ENCODE assay signal across 16 cellular contexts in the genomic region with DNA sequence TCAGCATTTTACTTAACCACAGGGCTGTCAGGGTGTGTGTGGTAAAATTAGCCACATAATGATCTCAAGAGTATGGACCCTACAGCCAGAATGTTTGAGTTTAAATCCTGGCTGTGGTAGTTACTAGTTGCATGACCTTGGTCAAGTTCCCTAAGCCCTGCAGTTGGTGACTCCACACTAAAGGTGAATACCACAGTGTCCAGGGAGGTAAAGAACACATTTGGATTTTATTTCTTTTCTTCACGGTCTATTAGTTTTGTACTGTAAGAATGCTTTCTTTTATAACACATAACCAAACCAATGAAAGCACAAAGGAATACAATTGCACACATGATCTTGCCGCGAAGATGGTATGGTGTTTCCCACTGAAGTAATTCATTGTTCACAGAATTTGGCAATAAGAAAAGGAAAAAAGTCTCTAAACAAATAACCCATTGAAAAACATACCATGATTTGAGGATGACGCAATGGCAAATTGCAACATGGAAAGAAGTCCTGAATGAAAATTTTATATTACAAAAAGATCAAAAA. TPM values are rescaled to one million over a fixed set of nuclear protein-coding genes. Genes with fewer than 3 reads are reported as not detected.
DNase-seq lines count a peak whose midpoint lies in the region; ATAC-seq and TF ChIP-seq lines count a peak whose summit lies in the region.
"Had no signal": no experiment of that assay in that cellular context is flagged by ENCODE, and none has a peak within 500 bp of the region (broad histone marks: within the 10 kb centered on the region; RNA-seq: fewer than 3 reads in every experiment).

No MANE protein-coding gene starts in this region.

- no peak overlapping the region for H2AFZ ChIP-seq in GM23248
- H2AFZ ChIP-seq: PC-9 had no signal

- no peak overlapping the region for H3K4me3 ChIP-seq in GM23248
- H3K4me3 ChIP-seq in fibroblast of mammary gland (ENCODE audit: control insufficient read depth, low read depth, low read length) = no peak overlapping the region
- H3K4me3 ChIP-seq: BLaER1 treated with 17β-estradiol and CSF1 and Interleukin-3, amounts not matched to agents 10 nM and 100 nM; PC-9 had no signal

- H3K9me2 ChIP-seq in GM23248 (ENCODE audit: insufficient read depth) = no peaks in the 10 kb centered on the region

- H3K9ac ChIP-seq in GM23248 = no peak overlapping the region
- H3K9ac ChIP-seq: BLaER1 treated with 17β-estradiol and CSF1 and Interleukin-3, amounts not matched to agents 10 nM and 100 nM had no signal

- H3K79me2 ChIP-seq in GM23248 (ENCODE audit: insufficient read depth) = no peaks in the 10 kb centered on the region

- peak; percentile 56 for DNase-seq in GM23248
- peak; percentile 55 for DNase-seq in fibroblast of mammary gland (ENCODE audit: low read depth)
- DNase-seq in putamen (ENCODE audit: low spot score) = peak; percentile 90
- DNase-seq: activated CD4-positive, alpha-beta T cell treated with anti-CD3 and anti-CD28 coated beads for 36 hours; activated T-cell treated with anti-CD3 and anti-CD28 coated beads, Interleukin-2, amount 50 U/mL, for 24 hours; dermis blood vessel endothelial cell; EL; NCI-H446 treated with DMSO at 0.1 percent for 48 hours; PC-9; T-cell had no signal

- in situ Hi-C loops in GM23248 (cut with MboI) = no loop called here

- no peak overlapping the region for H3K4me2 ChIP-seq in GM23248 (ENCODE audit: unreplicated experiment)
- H3K4me2 ChIP-seq: PC-9 had no signal

- H3K27ac ChIP-seq in GM23248 (no peak overlapping the region), angular gyrus (ENCODE audit: low read depth, low read length) (peak overlapping the region; percentile 85)
- H3K27ac ChIP-seq: BLaER1 treated with 17β-estradiol and CSF1 and Interleukin-3, amounts not matched to agents 10 nM and 100 nM; PC-9 had no signal

- no peaks in the 10 kb centered on the region for H3F3A ChIP-seq in GM23248 (ENCODE audit: insufficient read depth)

- no peaks in the 10 kb centered on the region for H3K36me3 ChIP-seq in GM23248 (ENCODE audit: low read depth)
- H3K36me3 ChIP-seq: BLaER1 treated with 17β-estradiol and CSF1 and Interleukin-3, amounts not matched to agents 10 nM and 100 nM had no signal

- ATAC-seq in GM19463 (IDR thresholded peaks at IDR 0.05; ENCODE audit: unreplicated experiment) = no peak
- no peak for ATAC-seq in HG03442 (IDR thresholded peaks at IDR 0.05; ENCODE audit: unreplicated experiment)
- ATAC-seq in HG02759 (IDR thresholded peaks at IDR 0.05; ENCODE audit: unreplicated experiment) = no peak
- no peak for ATAC-seq in HG02798 (IDR thresholded peaks at IDR 0.05; ENCODE audit: poor library complexity, unreplicated experiment)
- ATAC-seq: activated CD4-positive, alpha-beta T cell treated with anti-CD3 and anti-CD28 coated beads for 36 hours; T-cell had no signal

- no peaks in the 10 kb centered on the region for H3K4me1 ChIP-seq in GM23248 (ENCODE audit: insufficient read depth)

- no peaks in the 10 kb centered on the region for H4K20me1 ChIP-seq in GM23248 (ENCODE audit: insufficient read depth)
- H4K20me1 ChIP-seq: BLaER1 treated with 17β-estradiol and CSF1 and Interleukin-3, amounts not matched to agents 10 nM and 100 nM had no signal

- 66 to 68% methylated on average over 4 of the region's 4 CpGs for WGBS in GM23248 (ENCODE audit: low coverage in 1 of 2, low lambda C conversion rate in 2 of 2, missing lambda C conversion rate in 2 of 2), 2 experiments

- H3K27me3 ChIP-seq in GM23248 (replicated peaks; ENCODE audit: insufficient read depth) = no peaks in the 10 kb centered on the region
- H3K27me3 ChIP-seq: BLaER1 treated with 17β-estradiol and CSF1 and Interleukin-3, amounts not matched to agents 10 nM and 100 nM had no signal

- H3K9me3 ChIP-seq in GM23248 (ENCODE audit: low read depth) = no peaks in the 10 kb centered on the region
- H3K9me3 ChIP-seq: BLaER1 treated with 17β-estradiol and CSF1 and Interleukin-3, amounts not matched to agents 10 nM and 100 nM had no signal

- no peak for TF ChIP-seq CTCF in fibroblast of mammary gland (conservative IDR thresholded peaks at IDR 0.05; ENCODE audit: control insufficient read depth, insufficient read depth, low read depth, low read length)

RNA-seq across cellular contexts. Expression of a gene that starts 37.2 kb away (rescaled TPM):
- 26.4 and 32.4 TPM in 2 replicates for total RNA-seq in GM23248 (2014; rRNA removed; shearing (Covaris generic))
- polyA plus RNA-seq in GM23248 (2016; fragmentation: Nextera tagmentation; extraction: Ambion mirVana) = 10.7 and 12.3 TPM in 2 replicates
